8 cellular contexts compared by ENCODE assay signal in the genomic region with DNA sequence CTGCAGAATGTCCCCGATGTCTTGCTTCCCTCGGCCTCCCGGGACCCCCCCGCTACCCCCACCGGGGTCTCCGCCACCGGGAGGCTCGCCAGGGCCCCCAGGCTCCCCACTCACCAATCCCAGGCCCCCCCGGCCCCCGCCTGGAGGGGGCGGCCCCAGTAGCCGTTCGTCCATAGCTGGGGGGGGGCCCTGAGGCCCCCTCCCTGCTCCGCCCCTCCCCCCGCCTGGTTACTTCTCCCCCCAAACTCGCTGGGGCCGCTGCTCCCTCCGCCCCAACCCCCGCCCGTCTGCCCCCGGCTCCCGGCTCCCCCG. TPM values are rescaled to one million over a fixed set of nuclear protein-coding genes. Genes with fewer than 3 reads are reported as not detected.
DNase-seq lines count a peak whose midpoint lies in the region; ATAC-seq and TF ChIP-seq lines count a peak whose summit lies in the region.

No MANE protein-coding gene starts in this region.

- POLR2A ChIA-PET in CD4-positive, alpha-beta T cell (lab: Charles Lee), result interaction anchor here (0.6 to 12.1 kb wide), 10 partner anchors 10 to 782 kb away, joined by 3 to 242 read pairs (median 4); partner anchors contain the start of genes AGPAT1, ATF6B, EGFL8 and FKBPL

- H2AFZ ChIP-seq in neuron (ENCODE audit: low read depth, low read length), result no peak overlapping the region

- H3K27me3 Mint-ChIP-seq in CD4-positive, alpha-beta T cell, result no peaks in the 10 kb centered on the region

- DNase-seq in CD4-positive, alpha-beta T cell, result peak in 1 of 10 experiments; percentile 39
- DNase-seq in SJCRH30, result no peak
- no peak for DNase-seq in NCI-H1105 treated with DMSO at 0.1 percent for 48 hours (lab: John Stamatoyannopoulos, UW)
- no peak for DNase-seq in NCI-H446 treated with DMSO at 0.1 percent for 48 hours (lab: John Stamatoyannopoulos, UW)

- CTCF ChIA-PET in CD4-positive, alpha-beta T cell (lab: Charles Lee), result no interaction called here

- H3K4me3 Mint-ChIP-seq in CD4-positive, alpha-beta T cell, result peak overlapping the region; percentile 98

- intact Hi-C loops in CD4-positive, alpha-beta T cell (cut with DNase I, micrococcal nuclease), result loop anchor here (1.0 to 10.0 kb wide), 5 partner anchors 11 to 1975 kb away; partner anchors contain the start of genes C6orf47 (in 1 of the 2), CSNK2B (in 1 of the 2), EHMT2 (in 1 of the 2) and GPANK1 (in 1 of the 2)

- peak overlapping the region; percentile 68 for H3K4me3 ChIP-seq in SJCRH30
- H3K4me3 ChIP-seq in neuron (ENCODE audit: low read length), result peak overlapping the region; percentile 76

- no peaks in the 10 kb centered on the region for H3K9me3 ChIP-seq in CD4-positive, alpha-beta T cell (ENCODE audit: control insufficient read depth, low read length)
- H3K9me3 ChIP-seq in SJCRH30 (replicated peaks) (no peaks in the 10 kb centered on the region), neuron (ENCODE audit: low read length) (no peaks in the 10 kb centered on the region)

- H3K4me1 ChIP-seq in SJCRH30 (peaks cover 10% of the 10 kb centered on the region), neuron (ENCODE audit: insufficient read depth, low read length) (peaks cover 28% of the 10 kb centered on the region)

- peaks cover 66% of the 10 kb centered on the region for H3K4me1 Mint-ChIP-seq in CD4-positive, alpha-beta T cell (ENCODE audit: low read depth)

- TF ChIP-seq CTCF in CD4-positive, alpha-beta T cell (IDR thresholded peaks at IDR 0.05), result no peak

- no peaks in the 10 kb centered on the region for H3K9me3 Mint-ChIP-seq in CD4-positive, alpha-beta T cell

- H3K27ac Mint-ChIP-seq in CD4-positive, alpha-beta T cell, result peak overlapping the region; percentile 96

- no peaks in the 10 kb centered on the region for H3K27me3 ChIP-seq in CD4-positive, alpha-beta T cell (ENCODE audit: control insufficient read depth, insufficient read depth, low read length)
- no peaks in the 10 kb centered on the region for H3K27me3 ChIP-seq in SJCRH30
- H3K27me3 ChIP-seq in neuron (ENCODE audit: insufficient read depth, low read length), result no peaks in the 10 kb centered on the region

- peak overlapping the region; percentile 93 for H3K27ac ChIP-seq in CD4-positive, alpha-beta T cell (ENCODE audit: low read depth, low read length)
- H3K27ac ChIP-seq in SJCRH30, result peak overlapping the region; percentile 60; the same call in 1 of the 2 replicates

- peaks cover 77% of the 10 kb centered on the region for H3K36me3 Mint-ChIP-seq in CD4-positive, alpha-beta T cell (ENCODE audit: low read depth)

- peaks cover 4% of the 10 kb centered on the region; the same call in 1 of the 2 replicates for H3K36me3 ChIP-seq in SJCRH30
- peaks cover 16% of the 10 kb centered on the region for H3K36me3 ChIP-seq in neuron (ENCODE audit: insufficient read depth, low read length)

- no peak for ATAC-seq in CD4-positive, alpha-beta T cell (ENCODE audit: poor library complexity)
- ATAC-seq in esophagus mucosa, result peak; percentile 0
- ATAC-seq in HG02852 (IDR thresholded peaks at IDR 0.05; ENCODE audit: unreplicated experiment), result no peak
- no peak for ATAC-seq in GM21619 (IDR thresholded peaks at IDR 0.05; ENCODE audit: unreplicated experiment)

RNA-seq across cellular contexts. Expression of gene PBX2, which starts 0.3 kb away (rescaled TPM):
- total RNA-seq in CD4-positive, alpha-beta T cell, result 10 to 100 TPM; 62.0 to 65.6 TPM
- 39.4 and 41.7 TPM in 2 replicates for total RNA-seq in SJCRH30 (2014; rRNA removed; shearing (Covaris generic))
- 34.7 TPM for total RNA-seq in esophagus mucosa

RNA-seq across cellular contexts. Expression of gene GPSM3, which starts 2.7 kb away (rescaled TPM):
- 100 to 1,000 TPM; 190 to 202 TPM for total RNA-seq in CD4-positive, alpha-beta T cell
- total RNA-seq in SJCRH30 (2014; rRNA removed; shearing (Covaris generic)), result 2.8 and 3.6 TPM in 2 replicates
- 2.2 TPM for total RNA-seq in esophagus mucosa

RNA-seq across cellular contexts. Expression of gene AGER, which starts 5.6 kb away (rescaled TPM):
- total RNA-seq in CD4-positive, alpha-beta T cell, result 10 to 100 TPM; 23.5 to 27.0 TPM
- total RNA-seq in SJCRH30 (2014; rRNA removed; shearing (Covaris generic)), result 0.71 and 1.4 TPM in 2 replicates
- 2.7 TPM for total RNA-seq in esophagus mucosa

RNA-seq across cellular contexts. Expression of gene RNF5, which starts 11.5 kb away (rescaled TPM):
- 1 to 10 TPM; 9.6 to 9.9 TPM for total RNA-seq in CD4-positive, alpha-beta T cell
- total RNA-seq in SJCRH30 (2014; rRNA removed; shearing (Covaris generic)), result 60.0 and 63.7 TPM in 2 replicates
- total RNA-seq in esophagus mucosa, result 30.4 TPM

RNA-seq across cellular contexts. Expression of gene AGPAT1, which starts 13.8 kb away (rescaled TPM):
- total RNA-seq in CD4-positive, alpha-beta T cell, result 10 to 100 TPM; 13.2 to 13.3 TPM
- 66.1 and 70.3 TPM in 2 replicates for total RNA-seq in SJCRH30 (2014; rRNA removed; shearing (Covaris generic))
- total RNA-seq in esophagus mucosa, result 18.2 TPM

Comparison
In these comparisons a context has a peak if more than half of its experiments do, and no peak if none do; other contexts are left out.
1. RNA of gene GPSM3, which starts 2.7 kb away (total RNA-seq): 190 to 202 TPM in CD4-positive, alpha-beta T cell; 2.8 to 3.6 TPM in SJCRH30 and 2.2 TPM in esophagus mucosa (single experiment); every median in the first group is over 10 times any median in the second.